Comparison of ENCODE assay signal across 8 cellular contexts in genomic region chr6:129709909-129710721, GRCh38. TPM values are rescaled to one million over a fixed set of nuclear protein-coding genes. Genes with fewer than 3 reads are reported as not detected.
DNase-seq lines count a peak whose midpoint lies in the region; ATAC-seq, FAIRE-seq and TF ChIP-seq lines count a peak whose summit lies in the region.

A gene with protein sequence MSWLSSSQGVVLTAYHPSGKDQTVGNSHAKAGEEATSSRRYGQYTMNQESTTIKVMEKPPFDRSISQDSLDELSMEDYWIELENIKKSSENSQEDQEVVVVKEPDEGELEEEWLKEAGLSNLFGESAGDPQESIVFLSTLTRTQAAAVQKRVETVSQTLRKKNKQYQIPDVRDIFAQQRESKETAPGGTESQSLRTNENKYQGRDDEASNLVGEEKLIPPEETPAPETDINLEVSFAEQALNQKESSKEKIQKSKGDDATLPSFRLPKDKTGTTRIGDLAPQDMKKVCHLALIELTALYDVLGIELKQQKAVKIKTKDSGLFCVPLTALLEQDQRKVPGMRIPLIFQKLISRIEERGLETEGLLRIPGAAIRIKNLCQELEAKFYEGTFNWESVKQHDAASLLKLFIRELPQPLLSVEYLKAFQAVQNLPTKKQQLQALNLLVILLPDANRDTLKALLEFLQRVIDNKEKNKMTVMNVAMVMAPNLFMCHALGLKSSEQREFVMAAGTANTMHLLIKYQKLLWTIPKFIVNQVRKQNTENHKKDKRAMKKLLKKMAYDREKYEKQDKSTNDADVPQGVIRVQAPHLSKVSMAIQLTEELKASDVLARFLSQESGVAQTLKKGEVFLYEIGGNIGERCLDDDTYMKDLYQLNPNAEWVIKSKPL (minus strand): TSS chr6:129710177. CDS start chr6:129710136, 41 bp downstream.

- peak within 1 kb of the TSS; percentile 83 for H3K4me2 ChIP-seq in GM23338

- FAIRE-seq in G401.6 (lab: Jason Lieb, UNC): peak; percentile 88

- POLR2A ChIA-PET in T-cell (lab: Charles Lee): interaction anchor here in 1 of 2 donors (0.7 kb wide), 1 partner anchor 26 kb away, joined by 3 read pairs; no protein-coding TSS in a partner anchor

- DNase-seq in GM23338 (ENCODE audit: low spot score) (peak; percentile 91), LNCaP clone FGC (ENCODE audit: low read depth) (peak; percentile 87), T-cell (peak; percentile 45 to 78 (median 58)), amygdala (lab: John Stamatoyannopoulos, UW) (peak in 51 of 56 donors; percentile 11 to 78 (median 54)), right atrium auricular region (ENCODE audit: low spot score) (peak; percentile 94), pulmonary artery endothelial cell (ENCODE audit: low read depth, low spot score) (peak; percentile 83), vagina (ENCODE audit: extremely low spot score in 2 of 2) (peak in 1 of 2 donors; percentile 93)

- CTCF ChIA-PET in T-cell (lab: Charles Lee): interaction anchor here (0.7 to 2.2 kb wide), 12 partner anchors 9 to 1135 kb away, joined by 3 to 10 read pairs (median 4); no protein-coding TSS in a partner anchor

- ATAC-seq in GM23338 (peak; percentile 97), T-cell (replicated peaks in 1 of 4) (peak; percentile 88 to 95 (median 94))

- peak; percentile 40 to 68 for TF ChIP-seq POLR2A in vagina (IDR thresholded peaks at IDR 0.05)

- intact Hi-C loops in vagina (cut with DNase I): no loop called here

- no peaks in the 10 kb centered on the region for H3K27me3 ChIP-seq in GM23338 (ENCODE audit: insufficient read depth)
- no peaks in the 10 kb centered on the region for H3K27me3 ChIP-seq in right atrium auricular region
- no peaks in the 10 kb centered on the region for H3K27me3 ChIP-seq in vagina

- H3K27ac Mint-ChIP-seq in GM23338 (peak within 1 kb of the TSS; percentile 91), T-cell (peak within 1 kb of the TSS; percentile 86 to 89)

- H3K4me1 Mint-ChIP-seq in GM23338 (peaks cover 33% of the 10 kb centered on the region), T-cell (peaks cover 33 to 36% (median 34%) of the 10 kb centered on the region in 3 donors)

- peak within 1 kb of the TSS; percentile 70 for H3K27ac ChIP-seq in GM23338 (ENCODE audit: low read depth)
- H3K27ac ChIP-seq in right atrium auricular region: peak within 1 kb of the TSS; percentile 80 to 81
- H3K27ac ChIP-seq in vagina: peak within 1 kb of the TSS; percentile 84

- H4K20me1 ChIP-seq in GM23338 (replicated peaks; ENCODE audit: insufficient read depth): no peaks in the 10 kb centered on the region

- peak within 1 kb of the TSS; percentile 62 for H3K4me3 ChIP-seq in GM23338
- H3K4me3 ChIP-seq in LNCaP clone FGC (ENCODE audit: low read depth, low read length): peak within 1 kb of the TSS; percentile 66
- H3K4me3 ChIP-seq in right atrium auricular region: peak within 1 kb of the TSS; percentile 53 to 67
- peak within 1 kb of the TSS; percentile 64 to 65 for H3K4me3 ChIP-seq in vagina

- H3K9me2 ChIP-seq in GM23338 (ENCODE audit: insufficient read depth): no peaks in the 10 kb centered on the region

- H3K36me3 Mint-ChIP-seq in GM23338 (ENCODE audit: low read depth) (no peaks in the 10 kb centered on the region), T-cell (no peaks in the 10 kb centered on the region)

- H3K9me3 Mint-ChIP-seq in GM23338 (no peaks in the 10 kb centered on the region; the same call in 2 of the 3 replicates), T-cell (no peaks in the 10 kb centered on the region)

- H3K36me3 ChIP-seq in GM23338 (ENCODE audit: insufficient read depth): no peaks in the 10 kb centered on the region
- no peaks in the 10 kb centered on the region for H3K36me3 ChIP-seq in right atrium auricular region
- no peaks in the 10 kb centered on the region for H3K36me3 ChIP-seq in vagina

- H3F3A ChIP-seq in GM23338 (replicated peaks; ENCODE audit: low read depth): no peaks in the 10 kb centered on the region

- TF ChIP-seq CTCF in GM23338 (conservative IDR thresholded peaks at IDR 0.05; ENCODE audit: low read depth in 2 of 2) (no peak), LNCaP clone FGC (IDR thresholded peaks at IDR 0.05; ENCODE audit: control insufficient read depth, extremely low read depth, insufficient read depth) (no peak), right atrium auricular region (IDR thresholded peaks at IDR 0.05) (no peak), vagina (IDR thresholded peaks at IDR 0.05) (no peak)

- no peaks in the 10 kb centered on the region for H3K9me3 ChIP-seq in right atrium auricular region
- H3K9me3 ChIP-seq in vagina: no peaks in the 10 kb centered on the region

- peak within 1 kb of the TSS; percentile 84 for H2AFZ ChIP-seq in GM23338

- peaks cover 4% of the 10 kb centered on the region for H3K27me3 Mint-ChIP-seq in GM23338 (ENCODE audit: insufficient read depth, low read depth, poor library complexity)
- H3K27me3 Mint-ChIP-seq in T-cell: peaks cover 0 to 3% of the 10 kb centered on the region in 2 donors

- H3K79me2 ChIP-seq in GM23338 (replicated peaks; ENCODE audit: insufficient read depth): no peaks in the 10 kb centered on the region

- peak within 1 kb of the TSS; percentile 94 for H3K4me3 Mint-ChIP-seq in GM23338
- peak within 1 kb of the TSS; percentile 82 to 91 (median 87) for H3K4me3 Mint-ChIP-seq in T-cell

- peaks cover 3% of the 10 kb centered on the region; the same call in 1 of the 2 replicates for H3K4me1 ChIP-seq in GM23338 (ENCODE audit: insufficient read depth)
- peaks cover 0 to 25% of the 10 kb centered on the region in 2 donors for H3K4me1 ChIP-seq in right atrium auricular region
- peaks cover 28% of the 10 kb centered on the region for H3K4me1 ChIP-seq in vagina

TF ChIP-seq in GM23338, 12 proteins besides CTCF, POLR2A, EP300 and RAD21:
- TF ChIP-seq POLR2AphosphoS5 (IDR thresholded peaks at IDR 0.05; ENCODE audit: low read depth) (peak; percentile 47), CREB1 (CRISPR knock-in tag; IDR thresholded peaks at IDR 0.05; ENCODE audit: low read depth) (no peak), ZNF331 (CRISPR knock-in tag; IDR thresholded peaks at IDR 0.05; ENCODE audit: low read depth) (no peak), ZNF114 (CRISPR knock-in tag; IDR thresholded peaks at IDR 0.05) (no peak), REST (IDR thresholded peaks at IDR 0.05; ENCODE audit: unreplicated experiment) (no peak), STAT1 (IDR thresholded peaks at IDR 0.05; ENCODE audit: unreplicated experiment) (no peak)
TF ChIP-seq in GM23338: peak in this region for 1.

RNA-seq across cellular contexts. Expression of the gene that starts here (rescaled TPM):
- total RNA-seq in GM23338 (2014; rRNA removed; shearing (Covaris generic)): 4.0 and 5.0 TPM in 2 replicates
- 3.7 and 4.3 TPM in 2 replicates for polyA plus RNA-seq in GM23338 (2016; fragmentation: Nextera tagmentation; extraction: Ambion mirVana)
- 1 to 10 TPM; 3.6 to 4.3 (median 4.0) TPM for total RNA-seq in T-cell
- total RNA-seq in right atrium auricular region: 10 to 100 TPM in 1 of 2 donors, 1 to 10 TPM in 1; 7.1 to 11.2 TPM
- total RNA-seq in pulmonary artery endothelial cell: 75.1 and 96.7 TPM in 2 replicates
- 7.6 TPM for total RNA-seq in vagina
